8 cellular contexts compared by ENCODE assay signal in genomic region chr1:65958561-65959350, GRCh38.
DNase-seq lines count a peak whose midpoint lies in the region; TF ChIP-seq lines count a peak whose summit lies in the region.

No MANE protein-coding gene starts in this region.

- TF ChIP-seq CTCF in HEK293 (tag by site-specific recombination; IDR thresholded peaks at IDR 0.05) (peak; percentile 15; the same call in 1 of the 2 replicates), VCaP (conservative IDR thresholded peaks at IDR 0.05) (peak; percentile 80), fibroblast of the aortic adventitia (IDR thresholded peaks at IDR 0.05; ENCODE audit: insufficient read depth, low read length) (peak; percentile 57)

- H3K4me1 ChIP-seq in HEK293 (ENCODE audit: control insufficient read depth, insufficient read depth, low read length) = peaks cover 3% of the 10 kb centered on the region; the same call in 1 of the 2 replicates

- no peak overlapping the region for H3K27ac ChIP-seq in HEK293 (ENCODE audit: extremely low read depth, low read depth, low read length)
- no peak overlapping the region; the same call in 1 of the 2 replicates for H3K27ac ChIP-seq in VCaP

- no peak overlapping the region for H3K4me3 ChIP-seq in HEK293 (ENCODE audit: low read depth, low read length)
- H3K4me3 ChIP-seq in fibroblast of the aortic adventitia (ENCODE audit: low read depth, low read length) = no peak overlapping the region

- H3K36me3 ChIP-seq in HEK293 (ENCODE audit: control insufficient read depth in 2 of 2, insufficient read depth in 1 of 2, low read length in 2 of 2) = no peaks in the 10 kb centered on the region

- CTCF ChIA-PET in HEK293 (lab: Yijun Ruan, JAX) = interaction anchor here (0.6 to 7.3 kb wide), 27 partner anchors 10 to 1542 kb away, joined by 3 to 150 read pairs (median 4); no protein-coding TSS in a partner anchor

- POLR2A ChIA-PET in HEK293 (lab: Yijun Ruan, JAX) = no interaction called here

- H3K9me3 ChIP-seq in HEK293 (ENCODE audit: control insufficient read depth, insufficient read depth, low read depth, low read length) = no peaks in the 10 kb centered on the region

- peak; percentile 8 for DNase-seq in stimulated activated CD8-positive, alpha-beta memory T cell treated with anti-CD3 and anti-CD28 coated beads, Interleukin-12 subunit alpha, Interleukin-12 subunit beta, amount 100 ng/mL, for 1 hour (ENCODE audit: low read depth)
- no peak for DNase-seq in stimulated activated CD8-positive, alpha-beta memory T cell treated with anti-CD3 and anti-CD28 coated beads, Interleukin-4, amount 100 ng/mL, for 48 hours
- peak; percentile 71 for DNase-seq in NCI-H1694 treated with DMSO at 0.1 percent for 48 hours (lab: John Stamatoyannopoulos, UW)
- peak; percentile 68 for DNase-seq in fibroblast of the aortic adventitia (ENCODE audit: low read depth)
- peak; percentile 92 for DNase-seq in pons (ENCODE audit: low spot score)
- no peak for DNase-seq in NCI-H1048 (lab: John Stamatoyannopoulos, UW)

TF ChIP-seq in HEK293, 187 proteins besides CTCF, POLR2A, EP300 and RAD21:
- TF ChIP-seq ZSCAN23 (tag by site-specific recombination; IDR thresholded peaks at IDR 0.05) (no peak), ZNF398 (tag by site-specific recombination; IDR thresholded peaks at IDR 0.05) (no peak), ZNF211 (tag by site-specific recombination; IDR thresholded peaks at IDR 0.05; ENCODE audit: low read depth) (no peak), ZFP37 (tag by site-specific recombination; IDR thresholded peaks at IDR 0.05) (no peak), ELK4 (IDR thresholded peaks at IDR 0.05; ENCODE audit: borderline replicate concordance, low read depth, low read length) (no peak), ZNF654 (tag by site-specific recombination; IDR thresholded peaks at IDR 0.05; ENCODE audit: low read depth) (peak; percentile 73), ZIC2 (tag by site-specific recombination; IDR thresholded peaks at IDR 0.05) (no peak), ZNF660 (tag by site-specific recombination; IDR thresholded peaks at IDR 0.05) (peak; percentile 95), ZNF223 (tag by site-specific recombination; IDR thresholded peaks at IDR 0.05) (no peak), ZNF121 (tag by site-specific recombination; IDR thresholded peaks at IDR 0.05) (no peak), ZNF2 (tag by site-specific recombination; IDR thresholded peaks at IDR 0.05) (0 out of 2 replicates have a peak, but pooled peaks have one; percentile 34), ZNF664 (tag by site-specific recombination; IDR thresholded peaks at IDR 0.05) (no peak), GLI2 (tag by site-specific recombination; IDR thresholded peaks at IDR 0.05; ENCODE audit: borderline replicate concordance, low read depth) (no peak), ZNF560 (tag by site-specific recombination; IDR thresholded peaks at IDR 0.05; ENCODE audit: borderline replicate concordance) (no peak)
- TF ChIP-seq, protein P1, sequence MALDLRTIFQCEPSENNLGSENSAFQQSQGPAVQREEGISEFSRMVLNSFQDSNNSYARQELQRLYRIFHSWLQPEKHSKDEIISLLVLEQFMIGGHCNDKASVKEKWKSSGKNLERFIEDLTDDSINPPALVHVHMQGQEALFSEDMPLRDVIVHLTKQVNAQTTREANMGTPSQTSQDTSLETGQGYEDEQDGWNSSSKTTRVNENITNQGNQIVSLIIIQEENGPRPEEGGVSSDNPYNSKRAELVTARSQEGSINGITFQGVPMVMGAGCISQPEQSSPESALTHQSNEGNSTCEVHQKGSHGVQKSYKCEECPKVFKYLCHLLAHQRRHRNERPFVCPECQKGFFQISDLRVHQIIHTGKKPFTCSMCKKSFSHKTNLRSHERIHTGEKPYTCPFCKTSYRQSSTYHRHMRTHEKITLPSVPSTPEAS (tag by site-specific recombination; IDR thresholded peaks at IDR 0.05) = peak; percentile 29; the same call in 1 of the 2 replicates
- TF ChIP-seq, protein P2, sequence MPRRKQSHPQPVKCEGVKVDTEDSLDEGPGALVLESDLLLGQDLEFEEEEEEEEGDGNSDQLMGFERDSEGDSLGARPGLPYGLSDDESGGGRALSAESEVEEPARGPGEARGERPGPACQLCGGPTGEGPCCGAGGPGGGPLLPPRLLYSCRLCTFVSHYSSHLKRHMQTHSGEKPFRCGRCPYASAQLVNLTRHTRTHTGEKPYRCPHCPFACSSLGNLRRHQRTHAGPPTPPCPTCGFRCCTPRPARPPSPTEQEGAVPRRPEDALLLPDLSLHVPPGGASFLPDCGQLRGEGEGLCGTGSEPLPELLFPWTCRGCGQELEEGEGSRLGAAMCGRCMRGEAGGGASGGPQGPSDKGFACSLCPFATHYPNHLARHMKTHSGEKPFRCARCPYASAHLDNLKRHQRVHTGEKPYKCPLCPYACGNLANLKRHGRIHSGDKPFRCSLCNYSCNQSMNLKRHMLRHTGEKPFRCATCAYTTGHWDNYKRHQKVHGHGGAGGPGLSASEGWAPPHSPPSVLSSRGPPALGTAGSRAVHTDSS (tag by site-specific recombination; IDR thresholded peaks at IDR 0.05) = no peak
TF ChIP-seq in HEK293: peak in this region for 4.

Comparison
In these comparisons a context has a peak if more than half of its experiments do, and no peak if none do; other contexts are left out.
1. DNase-seq: peak in stimulated activated CD8-positive, alpha-beta memory T cell treated with anti-CD3 and anti-CD28 coated beads, Interleukin-12 subunit alpha, Interleukin-12 subunit beta, amount 100 ng/mL, for 1 hour (single experiment), NCI-H1694 treated with DMSO at 0.1 percent for 48 hours (single experiment), fibroblast of the aortic adventitia (single experiment) and pons (single experiment); none in stimulated activated CD8-positive, alpha-beta memory T cell treated with anti-CD3 and anti-CD28 coated beads, Interleukin-4, amount 100 ng/mL, for 48 hours (single experiment) and NCI-H1048 (single experiment).
2. CTCF ChIP-seq: peak in every context shown above with its lines; median percentile 80 in VCaP; 57 in fibroblast of the aortic adventitia; 15 in HEK293.